27 cellular contexts compared by ENCODE assay signal in the genomic region with DNA sequence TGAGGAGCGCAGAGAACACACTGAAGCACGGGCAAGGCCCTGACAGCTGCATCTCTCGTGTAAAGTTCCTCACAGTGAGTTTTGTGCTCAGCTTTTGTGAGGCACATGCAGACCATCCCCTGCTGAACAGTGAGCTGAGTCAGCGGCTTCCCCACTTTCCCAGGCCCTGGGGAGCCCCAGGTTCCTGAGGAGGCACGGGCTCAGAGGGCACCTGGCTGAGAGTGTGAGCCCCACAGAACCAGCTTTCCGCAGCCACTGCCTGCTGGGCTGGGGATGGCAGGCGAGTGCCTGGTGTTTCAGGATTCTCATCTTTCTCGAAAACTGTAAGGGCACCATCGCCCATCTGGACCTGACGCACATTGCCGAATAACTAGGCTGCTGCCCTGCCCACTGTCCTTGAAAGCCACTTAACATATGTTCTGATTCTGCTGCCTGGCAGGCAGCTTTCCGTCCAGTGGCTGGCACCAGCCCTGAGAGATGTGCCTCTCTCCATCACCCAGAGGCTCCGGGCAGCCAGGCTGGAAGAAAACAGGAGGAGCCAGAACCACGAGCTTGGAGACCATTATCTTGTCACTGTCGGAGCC.
"Had no signal": no experiment of that assay in that cellular context is flagged by ENCODE, and none has a peak within 500 bp of the region (broad histone marks: within the 10 kb centered on the region; RNA-seq: fewer than 3 reads in every experiment).

No MANE protein-coding gene starts in this region.

- H3K36me3 ChIP-seq: left lung, right lobe of liver, transverse colon, vagina, WERI-Rb-1 had no signal

- H3K27me3 ChIP-seq: right lobe of liver, testis, vagina had no signal

- ATAC-seq: activated CD4-positive, CD25-positive, alpha-beta regulatory T cell treated with anti-CD3 and anti-CD28 coated beads, Interleukin-2, amount 50 U/mL, for 24 hours; activated CD8-positive, alpha-beta T cell treated with anti-CD3 and anti-CD28 coated beads for 36 hours; activated naive CD8-positive, alpha-beta T cell treated with anti-CD3 and anti-CD28 coated beads, Interleukin-2, amount 50 U/mL, for 24 hours; activated T-cell treated with anti-CD3 and anti-CD28 coated beads, Interleukin-2, amount 50 U/mL, for 4 hours; activated T-helper 17 cell treated with anti-CD3 and anti-CD28 coated beads, Interleukin-2, amount 50 U/mL, for 72 hours; esophagus mucosa; left lung; naive thymus-derived CD4-positive, alpha-beta T cell; stimulated activated naive CD8-positive, alpha-beta T cell treated with anti-CD3 and anti-CD28 coated beads, Interleukin-15, Interleukin-2, amounts not matched to agents 100 U/mL and 50 U/mL, for 24 hours had no signal

- H3K4me1 ChIP-seq: right lobe of liver, testis, vagina had no signal

- H3K4me3 ChIP-seq: left lung, right lobe of liver, skin epidermis, testis, transverse colon, vagina had no signal

- H3K27ac ChIP-seq: right lobe of liver, skin epidermis, testis, transverse colon, vagina, WERI-Rb-1 had no signal

- H3K9me3 ChIP-seq: left lung, right lobe of liver, testis, transverse colon, vagina had no signal

- DNase-seq: activated CD4-positive, alpha-beta T cell treated with anti-CD3 and anti-CD28 coated beads for 48 hours; activated CD8-positive, alpha-beta T cell treated with anti-CD3 and anti-CD28 coated beads for 36 hours; activated gamma-delta T cell treated with Interleukin-2 at 50 U/mL for 16 hours; activated naive CD4-positive, alpha-beta T cell treated with anti-CD3 and anti-CD28 coated beads, Interleukin-2, amount 50 U/mL, for 16 hours; activated naive CD8-positive, alpha-beta T cell treated with anti-CD3 and anti-CD28 coated beads, Interleukin-2, amount 50 U/mL, for 24 hours; activated T-cell treated with anti-CD3 and anti-CD28 coated beads, Interleukin-2, amount 50 U/mL, for 4 hours; amygdala; caudate nucleus; endodermal cell; foreskin fibroblast; hippocampal formation; left lung; naive thymus-derived CD4-positive, alpha-beta T cell; occipital lobe; right lobe of liver; stimulated activated CD4-positive, alpha-beta T cell treated with anti-CD3 and anti-CD28 coated beads, Interleukin-12 subunit alpha, Interleukin-12 subunit beta, amount 100 ng/mL, for 4 hours; stimulated activated CD4-positive, alpha-beta T cell treated with anti-CD3 and anti-CD28 coated beads, Interleukin-4, amount 100 ng/mL, for 1 hour; stimulated activated naive CD8-positive, alpha-beta T cell treated with anti-CD3 and anti-CD28 coated beads, Interleukin-15, Interleukin-2, amounts not matched to agents 100 U/mL and 50 U/mL, for 24 hours; T-helper 9 cell; testis; transverse colon; WERI-Rb-1 had no signal
